Comparison of ENCODE assay signal across 16 cellular contexts in the genomic region with DNA sequence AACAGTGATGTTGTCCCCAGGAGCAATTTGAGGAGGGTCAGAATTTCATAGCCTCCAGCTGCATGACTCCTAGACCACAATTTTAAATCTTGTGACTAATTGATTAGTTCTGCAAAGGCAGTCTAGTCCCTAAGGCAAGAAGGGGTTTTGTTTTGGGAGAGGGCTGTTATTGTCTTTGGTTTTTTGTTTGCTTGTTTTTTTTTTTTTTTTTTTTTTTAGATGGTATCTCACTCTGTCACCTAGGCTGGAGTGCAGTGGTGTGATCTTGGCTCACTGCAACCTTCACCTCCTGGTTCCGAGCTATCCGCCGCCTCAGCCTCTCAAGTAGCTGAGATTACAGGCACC.
"Had no signal": no experiment of that assay in that cellular context is flagged by ENCODE, and none has a peak within 500 bp of the region (broad histone marks: within the 10 kb centered on the region; RNA-seq: fewer than 3 reads in every experiment).

No MANE protein-coding gene starts in this region.

- H3K4me1 ChIP-seq: right atrium auricular region, sigmoid colon, stomach, transverse colon had no signal

- H3K36me3 Mint-ChIP-seq: natural killer cell had no signal

- DNase-seq: effector memory CD8-positive, alpha-beta T cell; kidney glomerular epithelial cell; natural killer cell; ovary; sigmoid colon; stimulated activated CD4-positive, alpha-beta T cell treated with anti-CD3 and anti-CD28 coated beads, Interleukin-12 subunit alpha, Interleukin-12 subunit beta, amount 100 ng/mL, for 4 hours; stimulated activated naive CD4-positive, alpha-beta T cell; stomach; substantia nigra; transverse colon had no signal

- H3K9me3 Mint-ChIP-seq: effector memory CD8-positive, alpha-beta T cell; natural killer cell; neural crest cell had no signal

- H3K27ac Mint-ChIP-seq: effector memory CD8-positive, alpha-beta T cell; natural killer cell had no signal

- H3K4me2 ChIP-seq: hepatocyte had no signal

- H3K27ac ChIP-seq: hepatocyte, ovary, right atrium auricular region, sigmoid colon, stomach, thoracic aorta, transverse colon had no signal

- H3K36me3 ChIP-seq: ovary, right atrium auricular region, sigmoid colon, stomach, thoracic aorta, transverse colon had no signal

- H3K4me3 Mint-ChIP-seq: effector memory CD8-positive, alpha-beta T cell; natural killer cell; neural crest cell had no signal

- H3K79me2 ChIP-seq: hepatocyte had no signal

- H3K4me3 ChIP-seq: hepatocyte, mucosa of descending colon, ovary, right atrium auricular region, sigmoid colon, skin epidermis, stomach, thoracic aorta, transverse colon had no signal

- H3K9me3 ChIP-seq: mucosa of descending colon, ovary, right atrium auricular region, sigmoid colon, stomach, thoracic aorta, transverse colon had no signal

- H3K4me1 Mint-ChIP-seq: natural killer cell had no signal

- ATAC-seq: effector memory CD8-positive, alpha-beta T cell; mucosa of descending colon; natural killer cell had no signal

- H2AFZ ChIP-seq: hepatocyte had no signal

- H3K27me3 ChIP-seq: hepatocyte, ovary, right atrium auricular region, sigmoid colon, stomach, transverse colon had no signal
